Comparison of ENCODE assay signal across 21 cellular contexts in genomic region chr12:19058235-19059021, GRCh38.
DNase-seq lines count a peak whose midpoint lies in the region; ATAC-seq, FAIRE-seq and TF ChIP-seq lines count a peak whose summit lies in the region.
"Had no signal": no experiment of that assay in that cellular context is flagged by ENCODE, and none has a peak within 500 bp of the region (broad histone marks: within the 10 kb centered on the region; RNA-seq: fewer than 3 reads in every experiment).

No MANE protein-coding gene starts in this region.

- H4K20me1 ChIP-seq in fibroblast of lung (ENCODE audit: control insufficient read depth, extremely low read depth, insufficient read depth, low read length), result no peaks in the 10 kb centered on the region

- intact Hi-C loops in mucosa of descending colon (cut with DNase I, micrococcal nuclease), result no loop called here

- H3K9me3 ChIP-seq in fibroblast of lung (ENCODE audit: control insufficient read depth, insufficient read depth, low read depth, low read length) (no peaks in the 10 kb centered on the region), mucosa of descending colon (no peaks in the 10 kb centered on the region)
- H3K9me3 ChIP-seq: suprapubic skin had no signal

- 0 out of 2 replicates have a peak overlapping the region, but pooled peaks have one; percentile 16 for H3K4me3 ChIP-seq in WI38 (ENCODE audit: low read depth, low read length)
- no peak overlapping the region for H3K4me3 ChIP-seq in fibroblast of lung (replicated peaks in 1 of 4; ENCODE audit: control extremely low read depth in 1 of 4, insufficient read depth in 1 of 4, low read depth in 3 of 4, low read length in 4 of 4)
- H3K4me3 ChIP-seq in mucosa of descending colon, result no peak overlapping the region
- H3K4me3 ChIP-seq: suprapubic skin had no signal

- no peak overlapping the region for H3K27ac ChIP-seq in fibroblast of lung (ENCODE audit: insufficient read depth, low read length)
- H3K27ac ChIP-seq: foreskin keratinocyte, suprapubic skin had no signal

- H3K9ac ChIP-seq in fibroblast of lung (ENCODE audit: insufficient read depth, low read length), result no peak overlapping the region

- DNase-seq in H54 (ENCODE audit: insufficient read length, low spot score) (no peak), fibroblast of lung (ENCODE audit: low read depth in 2 of 2) (peak in 1 of 2 donors; percentile 33), mucosa of descending colon (no peak), NCI-H446 treated with DMSO at 0.1 percent for 48 hours (lab: John Stamatoyannopoulos, UW) (no peak)
- DNase-seq in activated CD4-positive, alpha-beta memory T cell treated with anti-CD3 and anti-CD28 coated beads, Interleukin-2, amount 10 ng/mL, durations not matched to agents 7 days and 5 days, result no peak
- DNase-seq in stimulated activated CD4-positive, alpha-beta T cell treated with anti-CD3 and anti-CD28 coated beads, Interleukin-12 subunit alpha, Interleukin-12 subunit beta, amount 100 ng/mL, for 4 hours, result no peak
- DNase-seq in activated CD8-positive, alpha-beta memory T cell treated with anti-CD3 and anti-CD28 coated beads, Interleukin-2, amount 10 ng/mL, durations not matched to agents 7 days and 5 days, result no peak
- DNase-seq: activated CD4-positive, alpha-beta T cell treated with anti-CD3 and anti-CD28 coated beads for 1 hour; activated naive CD4-positive, alpha-beta T cell treated with anti-CD3 and anti-CD28 coated beads, Interleukin-2, amount 10 ng/mL, durations not matched to agents 7 days and 5 days; effector CD4-positive, alpha-beta T cell; EL; foreskin keratinocyte; NCI-H1105; NCI-H2227 treated with DMSO at 0.1 percent for 48 hours; retina; stimulated activated CD4-positive, alpha-beta T cell treated with anti-CD3 and anti-CD28 coated beads, Interleukin-2, amount 100 ng/mL, for 48 hours had no signal

- POLR2A ChIA-PET in activated CD4-positive, alpha-beta memory T cell treated with anti-CD3 and anti-CD28 coated beads, Interleukin-2, amount 10 ng/mL, durations not matched to agents 7 days and 5 days (lab: Charles Lee), result no interaction called here

- H3K36me3 Mint-ChIP-seq in activated CD4-positive, alpha-beta memory T cell treated with anti-CD3 and anti-CD28 coated beads, Interleukin-2, amount 10 ng/mL, durations not matched to agents 7 days and 5 days (ENCODE audit: low read depth), result no peaks in the 10 kb centered on the region
- H3K36me3 Mint-ChIP-seq in activated CD8-positive, alpha-beta memory T cell treated with anti-CD3 and anti-CD28 coated beads, Interleukin-2, amount 10 ng/mL, durations not matched to agents 7 days and 5 days, result no peaks in the 10 kb centered on the region
- H3K36me3 Mint-ChIP-seq: activated naive CD4-positive, alpha-beta T cell treated with anti-CD3 and anti-CD28 coated beads, Interleukin-2, amount 10 ng/mL, durations not matched to agents 7 days and 5 days; memory B cell had no signal

- CTCF ChIA-PET in activated CD4-positive, alpha-beta memory T cell treated with anti-CD3 and anti-CD28 coated beads, Interleukin-2, amount 10 ng/mL, durations not matched to agents 7 days and 5 days (lab: Charles Lee), result no interaction called here
- CTCF ChIA-PET in activated CD8-positive, alpha-beta memory T cell treated with anti-CD3 and anti-CD28 coated beads, Interleukin-2, amount 10 ng/mL, durations not matched to agents 7 days and 5 days (lab: Charles Lee), result no interaction called here

- no peaks in the 10 kb centered on the region for H3K79me2 ChIP-seq in fibroblast of lung (ENCODE audit: control insufficient read depth, insufficient read depth, low read length)

- H3K27me3 ChIP-seq in fibroblast of lung (ENCODE audit: control insufficient read depth, insufficient read depth, low read length), result no peaks in the 10 kb centered on the region
- H3K27me3 ChIP-seq: foreskin keratinocyte, suprapubic skin had no signal

- H3K27me3 Mint-ChIP-seq in activated CD4-positive, alpha-beta memory T cell treated with anti-CD3 and anti-CD28 coated beads, Interleukin-2, amount 10 ng/mL, durations not matched to agents 7 days and 5 days, result peaks cover 2% of the 10 kb centered on the region
- H3K27me3 Mint-ChIP-seq in activated CD8-positive, alpha-beta memory T cell treated with anti-CD3 and anti-CD28 coated beads, Interleukin-2, amount 10 ng/mL, durations not matched to agents 7 days and 5 days, result no peaks in the 10 kb centered on the region
- H3K27me3 Mint-ChIP-seq: activated naive CD4-positive, alpha-beta T cell treated with anti-CD3 and anti-CD28 coated beads, Interleukin-2, amount 10 ng/mL, durations not matched to agents 7 days and 5 days; memory B cell had no signal

- peak overlapping the region; percentile 89 for H2AFZ ChIP-seq in fibroblast of lung (ENCODE audit: low read length)

- ATAC-seq in mucosa of descending colon, result peak; percentile 25
- ATAC-seq in activated CD8-positive, alpha-beta memory T cell treated with anti-CD3 and anti-CD28 coated beads, Interleukin-2, amount 10 ng/mL, durations not matched to agents 7 days and 5 days, result no peak
- ATAC-seq: foreskin keratinocyte had no signal

- no peaks in the 10 kb centered on the region for H3K4me1 Mint-ChIP-seq in activated CD4-positive, alpha-beta memory T cell treated with anti-CD3 and anti-CD28 coated beads, Interleukin-2, amount 10 ng/mL, durations not matched to agents 7 days and 5 days
- no peaks in the 10 kb centered on the region for H3K4me1 Mint-ChIP-seq in activated CD8-positive, alpha-beta memory T cell treated with anti-CD3 and anti-CD28 coated beads, Interleukin-2, amount 10 ng/mL, durations not matched to agents 7 days and 5 days
- H3K4me1 Mint-ChIP-seq: activated naive CD4-positive, alpha-beta T cell treated with anti-CD3 and anti-CD28 coated beads, Interleukin-2, amount 10 ng/mL, durations not matched to agents 7 days and 5 days; memory B cell had no signal

- no peaks in the 10 kb centered on the region for H3K9me3 Mint-ChIP-seq in activated CD4-positive, alpha-beta memory T cell treated with anti-CD3 and anti-CD28 coated beads, Interleukin-2, amount 10 ng/mL, durations not matched to agents 7 days and 5 days
- no peaks in the 10 kb centered on the region for H3K9me3 Mint-ChIP-seq in activated CD8-positive, alpha-beta memory T cell treated with anti-CD3 and anti-CD28 coated beads, Interleukin-2, amount 10 ng/mL, durations not matched to agents 7 days and 5 days (ENCODE audit: low read depth)
- H3K9me3 Mint-ChIP-seq: activated naive CD4-positive, alpha-beta T cell treated with anti-CD3 and anti-CD28 coated beads, Interleukin-2, amount 10 ng/mL, durations not matched to agents 7 days and 5 days; T-helper 1 cell treated with Interleukin-12 subunit alpha and Interleukin-12 subunit beta and Interleukin-4 antibody, amounts not matched to agents 30 μg/mL and 1 μg/mL, for 36 hours had no signal

- TF ChIP-seq POLR2A in H54 (IDR thresholded peaks at IDR 0.05; ENCODE audit: low read depth, low read length), result no peak

- H3K27ac Mint-ChIP-seq in activated CD4-positive, alpha-beta memory T cell treated with anti-CD3 and anti-CD28 coated beads, Interleukin-2, amount 10 ng/mL, durations not matched to agents 7 days and 5 days, result no peak overlapping the region
- no peak overlapping the region for H3K27ac Mint-ChIP-seq in activated CD8-positive, alpha-beta memory T cell treated with anti-CD3 and anti-CD28 coated beads, Interleukin-2, amount 10 ng/mL, durations not matched to agents 7 days and 5 days
- H3K27ac Mint-ChIP-seq: activated naive CD4-positive, alpha-beta T cell treated with anti-CD3 and anti-CD28 coated beads, Interleukin-2, amount 10 ng/mL, durations not matched to agents 7 days and 5 days; memory B cell; T-helper 1 cell treated with Interleukin-12 subunit alpha and Interleukin-12 subunit beta and Interleukin-4 antibody, amounts not matched to agents 30 μg/mL and 1 μg/mL, for 36 hours had no signal

- H3K4me2 ChIP-seq in fibroblast of lung (ENCODE audit: extremely low read depth, insufficient read depth, low read length), result peak overlapping the region; percentile 49

- peak; percentile 30 for FAIRE-seq in H54 (lab: Jason Lieb, UNC)
- FAIRE-seq: bronchial epithelial cell had no signal

- TF ChIP-seq CTCF in WI38 (IDR thresholded peaks at IDR 0.05; ENCODE audit: low read depth, low read length) (no peak), fibroblast of lung (conservative IDR thresholded peaks at IDR 0.05 in 1 of 2, IDR thresholded peaks at IDR 0.05 in 1 of 2; ENCODE audit: low read depth in 1 of 2, low read length in 2 of 2) (no peak), mucosa of descending colon (IDR thresholded peaks at IDR 0.05) (no peak)

- no peak overlapping the region for H3K4me3 Mint-ChIP-seq in activated CD4-positive, alpha-beta memory T cell treated with anti-CD3 and anti-CD28 coated beads, Interleukin-2, amount 10 ng/mL, durations not matched to agents 7 days and 5 days
- no peak overlapping the region for H3K4me3 Mint-ChIP-seq in activated CD8-positive, alpha-beta memory T cell treated with anti-CD3 and anti-CD28 coated beads, Interleukin-2, amount 10 ng/mL, durations not matched to agents 7 days and 5 days
- H3K4me3 Mint-ChIP-seq: activated naive CD4-positive, alpha-beta T cell treated with anti-CD3 and anti-CD28 coated beads, Interleukin-2, amount 10 ng/mL, durations not matched to agents 7 days and 5 days; memory B cell; T-helper 1 cell treated with Interleukin-12 subunit alpha and Interleukin-12 subunit beta and Interleukin-4 antibody, amounts not matched to agents 30 μg/mL and 1 μg/mL, for 36 hours had no signal

- H3K4me1 ChIP-seq in fibroblast of lung (ENCODE audit: control insufficient read depth, extremely low read depth, insufficient read depth, low read length) (no peaks in the 10 kb centered on the region), mucosa of descending colon (ENCODE audit: low read depth) (no peaks in the 10 kb centered on the region)
- H3K4me1 ChIP-seq: foreskin keratinocyte, suprapubic skin had no signal

- H3K36me3 ChIP-seq in fibroblast of lung (ENCODE audit: control insufficient read depth, insufficient read depth, low read length) (no peaks in the 10 kb centered on the region), mucosa of descending colon (ENCODE audit: low read depth) (no peaks in the 10 kb centered on the region)
- H3K36me3 ChIP-seq: suprapubic skin had no signal
